11 cellular contexts compared by ENCODE assay signal in the genomic region with DNA sequence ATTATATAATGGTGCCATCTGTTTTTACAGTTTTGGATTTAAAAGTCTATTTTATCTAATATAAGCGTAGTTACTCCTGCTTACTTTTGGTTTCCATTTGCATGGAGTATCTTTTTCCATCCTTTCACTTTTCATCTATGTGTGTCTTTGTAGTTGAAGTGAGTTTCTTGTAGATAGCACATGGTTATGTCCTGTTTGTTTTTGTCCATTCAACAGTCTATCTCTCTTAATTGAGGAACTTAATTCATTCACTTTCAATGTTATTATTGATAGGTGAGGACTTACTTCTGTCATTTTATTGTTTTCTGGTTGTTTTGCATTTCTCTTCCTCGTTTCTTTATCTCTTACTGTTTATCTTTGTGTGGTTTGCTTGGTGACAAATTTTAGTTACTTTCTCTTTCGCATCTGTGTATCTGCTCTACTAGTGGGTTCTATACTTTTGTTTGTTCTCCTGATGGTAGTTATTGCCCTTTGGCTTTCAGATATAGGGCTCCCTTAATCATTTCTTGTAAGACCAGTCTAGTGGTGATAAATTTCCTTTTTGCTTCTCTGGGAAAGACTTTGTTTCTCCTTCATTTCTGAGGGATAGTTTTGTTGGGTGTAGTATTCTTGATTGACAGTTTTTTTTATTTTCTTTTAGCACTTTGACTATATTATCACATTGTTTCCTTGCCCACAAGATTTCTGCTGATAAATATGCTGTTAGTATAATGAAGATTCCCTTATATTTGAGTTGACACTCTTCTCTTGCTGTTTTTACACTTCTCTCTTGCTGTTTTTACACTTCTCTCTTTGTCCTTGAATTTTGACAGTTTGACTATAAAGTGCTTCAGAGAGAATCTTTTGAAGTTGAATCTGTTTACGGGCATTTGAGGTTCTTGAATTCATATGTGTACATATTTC. TPM values are rescaled to one million over a fixed set of nuclear protein-coding genes. Genes with fewer than 3 reads are reported as not detected.
DNase-seq lines count a peak whose midpoint lies in the region; ATAC-seq and TF ChIP-seq lines count a peak whose summit lies in the region.
"Had no signal": no experiment of that assay in that cellular context is flagged by ENCODE, and none has a peak within 500 bp of the region (broad histone marks: within the 10 kb centered on the region; RNA-seq: fewer than 3 reads in every experiment).

No MANE protein-coding gene starts in this region.

- H3K4me3 Mint-ChIP-seq in natural killer cell: peak overlapping the region; percentile 66

- H3K27me3 ChIP-seq in heart left ventricle: no peaks in the 10 kb centered on the region

- no peak for TF ChIP-seq POLR2A in heart left ventricle (IDR thresholded peaks at IDR 0.05)

- intact Hi-C loops in natural killer cell (cut with micrococcal nuclease): no loop called here
- intact Hi-C loops in heart left ventricle (cut with DNase I): no loop called here

- TF ChIP-seq CTCF in natural killer cell (IDR thresholded peaks at IDR 0.05) (no peak), heart left ventricle (IDR thresholded peaks at IDR 0.05) (no peak), omental fat pad (IDR thresholded peaks at IDR 0.05) (no peak)

- H3K36me3 Mint-ChIP-seq in natural killer cell: no peaks in the 10 kb centered on the region

- H3K27ac Mint-ChIP-seq in natural killer cell: peak overlapping the region; percentile 84 to 86

- H3K4me3 ChIP-seq in heart left ventricle: no peak overlapping the region

- H3K27ac ChIP-seq in heart left ventricle: peak overlapping the region in 1 of 12 donors; percentile 32

- WGBS in heart left ventricle, 4 donors: 70 to 74% (median 73%) methylated on average over 4 of the region's 4 CpGs

- no peaks in the 10 kb centered on the region for H3K27me3 Mint-ChIP-seq in natural killer cell (ENCODE audit: low read depth in 2 of 2)

- ATAC-seq in GM21717 (IDR thresholded peaks at IDR 0.05; ENCODE audit: unreplicated experiment): peak; percentile 97
- ATAC-seq in HG03520 (IDR thresholded peaks at IDR 0.05; ENCODE audit: unreplicated experiment): peak; percentile 99
- peak; percentile 88 to 91 (median 89) for ATAC-seq in natural killer cell
- ATAC-seq in heart left ventricle: no peak
- no peak for ATAC-seq in omental fat pad (ENCODE audit: low FRiP score)
- ATAC-seq: sciatic nerve had no signal

- H3K4me1 ChIP-seq in heart left ventricle: peaks cover 0 to 7% (median 0%) of the 10 kb centered on the region in 12 donors

- peaks cover 36 to 38% of the 10 kb centered on the region in 2 donors for H3K4me1 Mint-ChIP-seq in natural killer cell

- peak; percentile 32 for DNase-seq in DMS53 (lab: John Stamatoyannopoulos, UW)
- no peak for DNase-seq in DMS53 treated with DMSO at 0.1 percent for 48 hours (lab: John Stamatoyannopoulos, UW; ENCODE audit: unreplicated experiment)
- no peak for DNase-seq in natural killer cell
- DNase-seq in heart left ventricle: no peak
- no peak for DNase-seq in omental fat pad (ENCODE audit: low spot score)
- DNase-seq in NCI-H1417 treated with DMSO at 0.1 percent for 48 hours (lab: John Stamatoyannopoulos, UW): no peak

- no peaks in the 10 kb centered on the region for H3K9me3 Mint-ChIP-seq in natural killer cell

- H3K36me3 ChIP-seq in heart left ventricle: no peaks in the 10 kb centered on the region

- peaks cover 0 to 15% (median 3%) of the 10 kb centered on the region in 12 donors for H3K9me3 ChIP-seq in heart left ventricle

RNA-seq across cellular contexts. Expression of gene RAG1, which starts 9.0 kb away (rescaled TPM):
- total RNA-seq in natural killer cell (1 to 10 TPM in 2 of 3 donors, under 1 TPM in 1; 0.96 to 2.1 (median 1.4) TPM), heart left ventricle (1 to 10 TPM in 7 of 9 donors, under 1 TPM in 2; 0.44 to 2.6 (median 1.6) TPM), omental fat pad (1 to 10 TPM in 1 of 4 donors, under 1 TPM in 3; 0.24 to 1.9 (median 0.41) TPM)
- under 1 TPM; 0.51 to 0.80 TPM for polyA plus RNA-seq in heart left ventricle

RNA-seq across cellular contexts. Expression of gene IFTAP, which starts 35.5 kb away (rescaled TPM):
- total RNA-seq in natural killer cell: 1 to 10 TPM in 2 of 3 donors, under 1 TPM in 1; 0.94 to 1.9 (median 1.8) TPM
- 10 to 100 TPM; 30.9 to 49.6 (median 42.5) TPM for total RNA-seq in heart left ventricle
- 10 to 100 TPM; 40.1 to 89.0 TPM for polyA plus RNA-seq in heart left ventricle
- 10 to 100 TPM in 3 of 4 donors, 1 to 10 TPM in 1; 9.5 to 25.2 (median 16.8) TPM for total RNA-seq in omental fat pad

RNA-seq across cellular contexts. Expression of gene RAG2, which starts 39.3 kb away (rescaled TPM):
- total RNA-seq in natural killer cell (not detected), heart left ventricle (not detected), omental fat pad (not detected)
- polyA plus RNA-seq in heart left ventricle: not detected
- total RNA-seq: LHCN-M2, sciatic nerve, temporal lobe had no signal

RNA-seq across cellular contexts. Expression of gene TRAF6, which starts 48.7 kb away (rescaled TPM):
- total RNA-seq in natural killer cell (10 to 100 TPM; 37.9 to 43.3 (median 40.2) TPM), heart left ventricle (10 to 100 TPM; 10.1 to 17.4 (median 15.1) TPM), omental fat pad (10 to 100 TPM; 10.1 to 17.5 (median 13.9) TPM)
- 1 to 10 TPM; 2.7 to 6.6 TPM for polyA plus RNA-seq in heart left ventricle

Comparison
In these comparisons a context has a peak if more than half of its experiments do, and no peak if none do; other contexts are left out.
1. ATAC-seq: peak in GM21717 (single experiment), HG03520 (single experiment) and natural killer cell (3 of 3); none in heart left ventricle (0 of 4) and omental fat pad (single experiment).